40 cellular contexts compared by ENCODE assay signal in the genomic region with DNA sequence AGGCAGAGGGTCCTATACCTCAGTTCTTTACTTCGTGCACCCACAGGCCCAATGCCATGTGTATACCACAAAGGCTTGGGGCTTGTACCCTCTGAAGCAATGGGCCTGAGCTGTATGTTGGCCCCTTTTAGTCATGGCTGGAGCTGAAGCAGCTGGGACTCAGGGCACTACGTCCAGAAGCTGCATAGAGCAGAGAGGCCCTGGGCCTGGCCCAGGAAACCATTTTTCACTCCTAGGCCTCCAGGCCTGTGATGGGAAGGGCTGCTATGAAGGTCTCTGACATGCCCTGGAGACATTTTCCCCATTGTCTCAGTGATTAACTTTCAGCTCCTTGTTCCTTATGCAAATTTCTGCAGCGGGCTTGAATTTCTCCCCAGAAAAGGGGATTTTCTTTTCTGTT. TPM values are rescaled to one million over a fixed set of nuclear protein-coding genes. Genes with fewer than 3 reads are reported as not detected.
"Had no signal": no experiment of that assay in that cellular context is flagged by ENCODE, and none has a peak within 500 bp of the region (broad histone marks: within the 10 kb centered on the region; RNA-seq: fewer than 3 reads in every experiment).

No MANE protein-coding gene starts in this region.

- H3K9me3 ChIP-seq: MG63 had no signal

- H3K36me3 ChIP-seq: MG63 had no signal

- H3K27me3 ChIP-seq: MG63 had no signal

- H3K4me3 ChIP-seq: MG63 had no signal

- DNase-seq: Karpas-422, Kasumi-1, MG63, MM.1S, MV-4-11, NCI-H1048, NCI-H1092, NCI-H1092 treated with DMSO at 0.1 percent for 48 hours, NCI-H1105, NCI-H1105 treated with DMSO at 0.1 percent for 48 hours, NCI-H1417, NCI-H1417 treated with DMSO at 0.1 percent for 48 hours, NCI-H1436, NCI-H1436 treated with DMSO at 0.1 percent for 48 hours, NCI-H146, NCI-H1694, NCI-H1694 treated with DMSO at 0.1 percent for 48 hours, NCI-H187, NCI-H187 treated with DMSO at 0.1 percent for 48 hours, NCI-H1930, NCI-H2029, NCI-H2029 treated with DMSO at 0.1 percent for 48 hours, NCI-H2081, NCI-H2081 treated with DMSO at 0.1 percent for 48 hours, NCI-H2107, NCI-H2171, NCI-H2171 treated with DMSO at 0.1 percent for 48 hours, NCI-H2227 treated with DMSO at 0.1 percent for 48 hours, NCI-H226, NCI-H345, NCI-H446, NCI-H446 treated with DMSO at 0.1 percent for 48 hours, NCI-H510A, NCI-H510A treated with DMSO at 0.1 percent for 48 hours, NCI-H524, NCI-H524 treated with DMSO at 0.1 percent for 48 hours had no signal

RNA-seq across cellular contexts. Expression of gene VTCN1, which starts 48.1 kb away (rescaled TPM):
- total RNA-seq: LHCN-M2, M059J, MCF 10A, NCI-H460 had no signal
